In the genomic region with DNA sequence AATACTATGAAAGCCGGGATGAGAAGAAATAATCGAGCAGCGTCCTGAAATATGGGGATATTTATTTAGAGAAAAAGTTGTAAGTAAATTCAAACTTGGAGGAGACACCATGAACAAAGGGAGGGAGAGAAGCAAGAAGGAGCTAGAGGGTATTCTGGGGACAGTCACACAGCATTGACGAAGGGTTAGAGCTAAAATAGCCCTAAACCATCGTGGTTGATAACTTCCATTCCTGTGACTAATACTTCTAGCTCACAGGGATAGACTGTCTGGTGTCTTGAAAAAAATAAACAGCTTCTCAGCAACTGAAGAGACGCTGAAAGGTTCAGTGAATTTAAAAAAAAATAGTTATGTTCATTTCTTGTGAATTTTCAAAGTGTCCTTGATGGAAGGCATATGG, we compare ENCODE assay signal across 31 cellular contexts.
A peak's percentile ranks its signal among the peaks of the same experiment; 100 is the strongest.
DNase-seq lines count a peak whose midpoint lies in the region; ATAC-seq and TF ChIP-seq lines count a peak whose summit lies in the region.
"Had no signal": no experiment of that assay in that cellular context is flagged by ENCODE, and none has a peak within 500 bp of the region (broad histone marks: within the 10 kb centered on the region; RNA-seq: fewer than 3 reads in every experiment).

No MANE protein-coding gene starts in this region.

- H3K9ac ChIP-seq in stomach smooth muscle (ENCODE audit: low read length in 2 of 2), result no peak overlapping the region

- H3K36me3 ChIP-seq in heart left ventricle (no peaks in the 10 kb centered on the region), right atrium auricular region (no peaks in the 10 kb centered on the region), mesodermal cell (ENCODE audit: control insufficient read depth, insufficient read depth, low read length) (no peaks in the 10 kb centered on the region), stomach smooth muscle (ENCODE audit: control insufficient read depth in 2 of 2, insufficient read depth in 2 of 2, low read length in 2 of 2) (no peaks in the 10 kb centered on the region), mucosa of descending colon (ENCODE audit: low read depth) (no peaks in the 10 kb centered on the region)
- H3K36me3 ChIP-seq: prostate gland, uterus had no signal

- intact Hi-C loops in heart left ventricle (cut with DNase I) (loop anchor here in 2 of 10 donors (5.0 kb wide), 2 partner anchors 33 to 43 kb away; no protein-coding TSS in a partner anchor), mucosa of descending colon (cut with DNase I, micrococcal nuclease) (no loop called here)

- peaks cover 0 to 27% (median 5%) of the 10 kb centered on the region in 12 donors for H3K4me1 ChIP-seq in heart left ventricle
- peaks cover 0 to 11% of the 10 kb centered on the region in 2 donors for H3K4me1 ChIP-seq in right atrium auricular region
- peaks cover 24% of the 10 kb centered on the region for H3K4me1 ChIP-seq in mesodermal cell (ENCODE audit: control insufficient read depth, insufficient read depth, low read length, poor library complexity, severe bottlenecking)
- H3K4me1 ChIP-seq in stomach smooth muscle (ENCODE audit: control insufficient read depth, insufficient read depth, low read length), result no peaks in the 10 kb centered on the region
- H3K4me1 ChIP-seq in mucosa of descending colon (ENCODE audit: low read depth), result no peaks in the 10 kb centered on the region
- H3K4me1 ChIP-seq: prostate gland, uterus had no signal

- H3K27me3 ChIP-seq in heart left ventricle (no peaks in the 10 kb centered on the region), right atrium auricular region (no peaks in the 10 kb centered on the region), stomach smooth muscle (ENCODE audit: control insufficient read depth in 1 of 2, insufficient read depth in 2 of 2, low read length in 2 of 2) (no peaks in the 10 kb centered on the region)
- H3K27me3 ChIP-seq: testis, uterus had no signal

- WGBS in heart left ventricle, 4 donors, result 57 to 62% (median 60%) methylated on average over 6 of the region's 6 CpGs
- 84 to 100% methylated on average over 2 to 4 of the region's 6 CpGs for WGBS in mesodermal cell (ENCODE audit: insufficient coverage in 2 of 2), 2 experiments

- no peak for TF ChIP-seq POLR2A in heart left ventricle (IDR thresholded peaks at IDR 0.05)

- TF ChIP-seq CTCF in heart left ventricle (IDR thresholded peaks at IDR 0.05), result no peak
- no peak for TF ChIP-seq CTCF in right atrium auricular region (IDR thresholded peaks at IDR 0.05)
- no peak for TF ChIP-seq CTCF in coronary artery (IDR thresholded peaks at IDR 0.05)
- TF ChIP-seq CTCF in mucosa of descending colon (IDR thresholded peaks at IDR 0.05), result no peak

- H3K9me3 ChIP-seq in heart left ventricle, result no peaks in the 10 kb centered on the region
- H3K9me3 ChIP-seq in right atrium auricular region, result no peaks in the 10 kb centered on the region
- H3K9me3 ChIP-seq in mesodermal cell (ENCODE audit: control insufficient read depth, low read length), result no peaks in the 10 kb centered on the region
- no peaks in the 10 kb centered on the region for H3K9me3 ChIP-seq in stomach smooth muscle (ENCODE audit: control insufficient read depth in 2 of 2, low read length in 2 of 2)
- H3K9me3 ChIP-seq in mucosa of descending colon, result no peaks in the 10 kb centered on the region
- H3K9me3 ChIP-seq: prostate gland, testis, uterus had no signal

- peak; percentile 40 to 74 (median 66) for ATAC-seq in heart left ventricle
- ATAC-seq in mucosa of descending colon, result no peak
- ATAC-seq in HG02623 (IDR thresholded peaks at IDR 0.05; ENCODE audit: unreplicated experiment), result no peak
- ATAC-seq: activated T-helper 17 cell treated with anti-CD3 and anti-CD28 coated beads, Interleukin-2, amount 50 U/mL, for 72 hours; left colon had no signal

- H3K4me3 ChIP-seq in heart left ventricle, result no peak overlapping the region
- H3K4me3 ChIP-seq in right atrium auricular region, result no peak overlapping the region
- peak overlapping the region; percentile 46 for H3K4me3 ChIP-seq in coronary artery
- no peak overlapping the region for H3K4me3 ChIP-seq in mesodermal cell (ENCODE audit: extremely low read depth, insufficient read depth, low read length, poor library complexity, severe bottlenecking)
- H3K4me3 ChIP-seq in stomach smooth muscle (ENCODE audit: low read length in 2 of 2), result peak overlapping the region; percentile 13 to 16
- H3K4me3 ChIP-seq in mucosa of descending colon, result no peak overlapping the region
- H3K4me3 ChIP-seq: prostate gland, testis, uterus had no signal

- no peak for DNase-seq in heart left ventricle
- no peak for DNase-seq in right atrium auricular region (ENCODE audit: low spot score)
- no peak for DNase-seq in coronary artery (ENCODE audit: low spot score)
- DNase-seq in mucosa of descending colon, result no peak
- DNase-seq in SW 1271 (lab: John Stamatoyannopoulos, UW), result no peak
- DNase-seq: activated CD4-positive, alpha-beta T cell treated with anti-CD3 and anti-CD28 coated beads for 48 hours; activated naive CD4-positive, alpha-beta T cell treated with anti-CD3 and anti-CD28 coated beads, Interleukin-2, amount 50 U/mL, for 16 hours; AML-193; CD4-positive, alpha-beta T cell; dermis blood vessel endothelial cell; DND-41; endodermal cell; foreskin fibroblast; GF-D8; H9; head of caudate nucleus; Karpas-422; left colon; NCI-H1417 treated with DMSO at 0.1 percent for 48 hours; NCI-H226; NCI-H69; SHP77; stimulated activated naive CD4-positive, alpha-beta T cell; testis; uterus had no signal

- H3K27ac ChIP-seq in heart left ventricle, result peak overlapping the region; percentile 17 to 78 (median 62)
- peak overlapping the region in 1 of 2 donors; percentile 29 for H3K27ac ChIP-seq in right atrium auricular region
- H3K27ac ChIP-seq in coronary artery, result peak overlapping the region; percentile 44 to 52
- H3K27ac ChIP-seq in mesodermal cell (ENCODE audit: low read depth, low read length, severe bottlenecking), result peak overlapping the region; percentile 62
- no peak overlapping the region for H3K27ac ChIP-seq in stomach smooth muscle (ENCODE audit: low read length)
- H3K27ac ChIP-seq: prostate gland, testis, uterus, VCaP had no signal

Comparison
In these comparisons a context has a peak if more than half of its experiments do, and no peak if none do; other contexts are left out.
1. ATAC-seq: peak in heart left ventricle (4 of 4); none in mucosa of descending colon (single experiment) and HG02623 (single experiment).
2. H3K4me3 ChIP-seq: peak in coronary artery (single experiment) and stomach smooth muscle (2 of 2); none in heart left ventricle (0 of 12), right atrium auricular region (0 of 2), mesodermal cell (single experiment) and mucosa of descending colon (single experiment).